Comparison of ENCODE assay signal across 1 cellular context in the genomic region with DNA sequence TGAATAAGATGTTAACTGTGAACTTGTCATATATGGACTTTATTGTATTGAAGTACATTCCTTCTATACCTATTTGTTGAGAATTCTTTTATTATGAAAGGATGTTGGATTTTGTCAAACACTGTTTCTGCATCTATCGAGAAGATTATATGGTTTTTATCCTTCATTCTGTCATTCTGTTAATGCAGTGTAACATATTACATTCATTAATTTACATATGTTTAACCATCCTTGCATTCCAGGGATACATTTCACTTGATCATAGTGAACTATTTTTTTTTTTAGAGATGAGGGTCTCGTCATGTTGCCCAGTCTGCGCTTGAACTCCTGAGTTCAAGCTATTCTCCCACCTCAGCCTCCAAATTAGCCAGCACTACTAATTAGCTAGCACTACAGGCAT.
TF ChIP-seq lines count a peak whose summit lies in the region.

No MANE protein-coding gene starts in this region.

TF ChIP-seq in K562, 482 proteins besides CTCF, POLR2A, EP300 and RAD21:
- TF ChIP-seq ZNF324 (CRISPR knock-in tag; IDR thresholded peaks at IDR 0.05) (peak; percentile 92), ZZZ3 (IDR thresholded peaks at IDR 0.05) (no peak), ZNF592 (IDR thresholded peaks at IDR 0.05) (no peak), YY1 (IDR thresholded peaks at IDR 0.05; ENCODE audit: borderline replicate concordance in 1 of 3, control insufficient read depth in 1 of 3, extremely low read depth in 1 of 3, insufficient read depth in 3 of 3, insufficient read length in 1 of 3, insufficient replicate concordance in 2 of 3, low read depth in 1 of 3, low read length in 2 of 3) (no peak), CREBBP (IDR thresholded peaks at IDR 0.05; ENCODE audit: low read depth, low read length) (no peak), CBX3 (IDR thresholded peaks at IDR 0.05; ENCODE audit: borderline replicate concordance in 1 of 2, low read length in 2 of 2) (0 out of 3 replicates have a peak, but pooled peaks of 1 of the 2 experiments have one; percentile 21), ZNF23 (CRISPR knock-in tag; IDR thresholded peaks at IDR 0.05) (no peak), MCM3 (IDR thresholded peaks at IDR 0.05) (no peak), MAFG (tag; conservative IDR thresholded peaks at IDR 0.05) (no peak), ZNF644 (tag; IDR thresholded peaks at IDR 0.05; ENCODE audit: low read depth) (no peak), TSC22D4 (tag; IDR thresholded peaks at IDR 0.05) (no peak), PHTF2 (CRISPR knock-in tag; IDR thresholded peaks at IDR 0.05) (no peak), ZNF239 (CRISPR knock-in tag; IDR thresholded peaks at IDR 0.05) (no peak), KDM2B (CRISPR knock-in tag; IDR thresholded peaks at IDR 0.05) (no peak)
- TF ChIP-seq, protein P1, sequence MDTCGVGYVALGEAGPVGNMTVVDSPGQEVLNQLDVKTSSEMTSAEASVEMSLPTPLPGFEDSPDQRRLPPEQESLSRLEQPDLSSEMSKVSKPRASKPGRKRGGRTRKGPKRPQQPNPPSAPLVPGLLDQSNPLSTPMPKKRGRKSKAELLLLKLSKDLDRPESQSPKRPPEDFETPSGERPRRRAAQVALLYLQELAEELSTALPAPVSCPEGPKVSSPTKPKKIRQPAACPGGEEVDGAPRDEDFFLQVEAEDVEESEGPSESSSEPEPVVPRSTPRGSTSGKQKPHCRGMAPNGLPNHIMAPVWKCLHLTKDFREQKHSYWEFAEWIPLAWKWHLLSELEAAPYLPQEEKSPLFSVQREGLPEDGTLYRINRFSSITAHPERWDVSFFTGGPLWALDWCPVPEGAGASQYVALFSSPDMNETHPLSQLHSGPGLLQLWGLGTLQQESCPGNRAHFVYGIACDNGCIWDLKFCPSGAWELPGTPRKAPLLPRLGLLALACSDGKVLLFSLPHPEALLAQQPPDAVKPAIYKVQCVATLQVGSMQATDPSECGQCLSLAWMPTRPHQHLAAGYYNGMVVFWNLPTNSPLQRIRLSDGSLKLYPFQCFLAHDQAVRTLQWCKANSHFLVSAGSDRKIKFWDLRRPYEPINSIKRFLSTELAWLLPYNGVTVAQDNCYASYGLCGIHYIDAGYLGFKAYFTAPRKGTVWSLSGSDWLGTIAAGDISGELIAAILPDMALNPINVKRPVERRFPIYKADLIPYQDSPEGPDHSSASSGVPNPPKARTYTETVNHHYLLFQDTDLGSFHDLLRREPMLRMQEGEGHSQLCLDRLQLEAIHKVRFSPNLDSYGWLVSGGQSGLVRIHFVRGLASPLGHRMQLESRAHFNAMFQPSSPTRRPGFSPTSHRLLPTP (IDR thresholded peaks at IDR 0.05; ENCODE audit: borderline replicate concordance, extremely low read depth, insufficient read length) = no peak
- TF ChIP-seq, protein P2, sequence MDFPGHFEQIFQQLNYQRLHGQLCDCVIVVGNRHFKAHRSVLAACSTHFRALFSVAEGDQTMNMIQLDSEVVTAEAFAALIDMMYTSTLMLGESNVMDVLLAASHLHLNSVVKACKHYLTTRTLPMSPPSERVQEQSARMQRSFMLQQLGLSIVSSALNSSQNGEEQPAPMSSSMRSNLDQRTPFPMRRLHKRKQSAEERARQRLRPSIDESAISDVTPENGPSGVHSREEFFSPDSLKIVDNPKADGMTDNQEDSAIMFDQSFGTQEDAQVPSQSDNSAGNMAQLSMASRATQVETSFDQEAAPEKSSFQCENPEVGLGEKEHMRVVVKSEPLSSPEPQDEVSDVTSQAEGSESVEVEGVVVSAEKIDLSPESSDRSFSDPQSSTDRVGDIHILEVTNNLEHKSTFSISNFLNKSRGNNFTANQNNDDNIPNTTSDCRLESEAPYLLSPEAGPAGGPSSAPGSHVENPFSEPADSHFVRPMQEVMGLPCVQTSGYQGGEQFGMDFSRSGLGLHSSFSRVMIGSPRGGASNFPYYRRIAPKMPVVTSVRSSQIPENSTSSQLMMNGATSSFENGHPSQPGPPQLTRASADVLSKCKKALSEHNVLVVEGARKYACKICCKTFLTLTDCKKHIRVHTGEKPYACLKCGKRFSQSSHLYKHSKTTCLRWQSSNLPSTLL (IDR thresholded peaks at IDR 0.05) = no peak
- TF ChIP-seq, protein P3, sequence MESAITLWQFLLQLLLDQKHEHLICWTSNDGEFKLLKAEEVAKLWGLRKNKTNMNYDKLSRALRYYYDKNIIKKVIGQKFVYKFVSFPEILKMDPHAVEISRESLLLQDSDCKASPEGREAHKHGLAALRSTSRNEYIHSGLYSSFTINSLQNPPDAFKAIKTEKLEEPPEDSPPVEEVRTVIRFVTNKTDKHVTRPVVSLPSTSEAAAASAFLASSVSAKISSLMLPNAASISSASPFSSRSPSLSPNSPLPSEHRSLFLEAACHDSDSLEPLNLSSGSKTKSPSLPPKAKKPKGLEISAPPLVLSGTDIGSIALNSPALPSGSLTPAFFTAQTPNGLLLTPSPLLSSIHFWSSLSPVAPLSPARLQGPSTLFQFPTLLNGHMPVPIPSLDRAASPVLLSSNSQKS (CRISPR knock-in tag; IDR thresholded peaks at IDR 0.05) = no peak
